Comparison of ENCODE assay signal across 20 cellular contexts in genomic region chr4:175282407-175282806, GRCh38.
DNase-seq lines count a peak whose midpoint lies in the region; ATAC-seq and TF ChIP-seq lines count a peak whose summit lies in the region.
"Had no signal": no experiment of that assay in that cellular context is flagged by ENCODE, and none has a peak within 500 bp of the region (broad histone marks: within the 10 kb centered on the region; RNA-seq: fewer than 3 reads in every experiment).

No MANE protein-coding gene starts in this region.

- intact Hi-C loops in Right ventricle myocardium inferior (cut with DNase I) (loop anchor here (5.0 kb wide), 1 partner anchor 95 kb away; no protein-coding TSS in a partner anchor), right cardiac atrium (cut with DNase I) (no loop called here), upper lobe of right lung (cut with DNase I) (no loop called here)

- DNase-seq in Right ventricle myocardium inferior (ENCODE audit: missing footprints) (no peak), right cardiac atrium (no peak), NCI-H1092 (lab: John Stamatoyannopoulos, UW) (peak; percentile 75), NCI-H2029 (lab: John Stamatoyannopoulos, UW) (peak; percentile 83), iris pigment epithelial cell (ENCODE audit: low read depth) (peak; percentile 44), upper lobe of right lung (no peak), DMS53 (lab: John Stamatoyannopoulos, UW) (no peak)
- DNase-seq: C1 segment of cervical spinal cord; CD4-positive, alpha-beta memory T cell; COR-L47; DND-41; NCI-H1105; NCI-H1436 treated with DMSO at 0.1 percent for 48 hours; NCI-H187 treated with DMSO at 0.1 percent for 48 hours; NCI-H2227 treated with DMSO at 0.1 percent for 48 hours; NCI-H510A treated with DMSO at 0.1 percent for 48 hours; PC-3; T-cell had no signal

- no peak for TF ChIP-seq CTCF in upper lobe of right lung (IDR thresholded peaks at IDR 0.05)

- H3K9me3 ChIP-seq in right cardiac atrium (ENCODE audit: control insufficient read depth, low read length) (no peaks in the 10 kb centered on the region), upper lobe of right lung (no peaks in the 10 kb centered on the region)
- H3K9me3 ChIP-seq: SJSA1 had no signal

- H3K4me3 ChIP-seq in right cardiac atrium (ENCODE audit: low read length) = no peak overlapping the region
- H3K4me3 ChIP-seq in upper lobe of right lung = no peak overlapping the region
- H3K4me3 ChIP-seq: SJSA1 had no signal

- peak; percentile 50 for ATAC-seq in Right ventricle myocardium inferior
- ATAC-seq in right cardiac atrium = no peak
- no peak for ATAC-seq in upper lobe of right lung
- ATAC-seq: PC-3, T-cell had no signal

- 83% methylated on average over 9 of the region's 9 CpGs for WGBS in right cardiac atrium

- no peaks in the 10 kb centered on the region for H3K36me3 ChIP-seq in upper lobe of right lung
- H3K36me3 ChIP-seq: SJSA1 had no signal

- H3K27ac ChIP-seq in right cardiac atrium (ENCODE audit: low read length) (no peak overlapping the region), upper lobe of right lung (no peak overlapping the region)
- H3K27ac ChIP-seq: HL-60, SJSA1 had no signal

- H3K4me1 ChIP-seq in right cardiac atrium (ENCODE audit: control insufficient read depth, insufficient read depth, low read length) (no peaks in the 10 kb centered on the region), upper lobe of right lung (no peaks in the 10 kb centered on the region)
- H3K4me1 ChIP-seq: SJSA1 had no signal

- H3K27me3 ChIP-seq in right cardiac atrium (ENCODE audit: control insufficient read depth, insufficient read depth) = no peaks in the 10 kb centered on the region
- no peaks in the 10 kb centered on the region for H3K27me3 ChIP-seq in upper lobe of right lung
- H3K27me3 ChIP-seq: SJSA1 had no signal

Comparison
In these comparisons a context has a peak if more than half of its experiments do, and no peak if none do; other contexts are left out.
1. DNase-seq: peak in NCI-H1092 (single experiment), NCI-H2029 (single experiment) and iris pigment epithelial cell (single experiment); none in Right ventricle myocardium inferior (single experiment), right cardiac atrium (0 of 3), upper lobe of right lung (single experiment) and DMS53 (single experiment).